17 cellular contexts compared by ENCODE assay signal in the genomic region with DNA sequence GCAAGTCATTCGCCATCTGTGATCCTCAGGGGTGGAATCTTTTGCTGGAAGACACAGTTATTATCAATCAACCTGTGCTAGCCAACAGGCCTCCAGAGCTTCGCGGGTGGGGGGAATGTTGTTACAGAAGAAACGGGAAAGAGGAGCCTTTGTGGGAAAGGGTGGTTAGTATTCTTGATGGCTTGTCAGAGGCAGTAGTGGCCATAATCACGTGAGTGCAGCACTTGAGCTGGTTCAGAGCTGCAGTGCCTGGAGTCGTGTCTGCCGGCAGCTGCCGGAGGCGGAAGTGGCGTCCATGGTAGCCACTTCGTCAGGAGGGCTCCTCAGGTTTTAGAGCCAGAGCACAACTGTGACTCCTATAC.
DNase-seq lines count a peak whose midpoint lies in the region; TF ChIP-seq lines count a peak whose summit lies in the region.
"Had no signal": no experiment of that assay in that cellular context is flagged by ENCODE, and none has a peak within 500 bp of the region (broad histone marks: within the 10 kb centered on the region; RNA-seq: fewer than 3 reads in every experiment).

No MANE protein-coding gene starts in this region.

- intact Hi-C loops in ascending aorta (cut with DNase I) (no loop called here), thyroid gland (cut with DNase I) (no loop called here)

- H3K27ac Mint-ChIP-seq in mesothelial cell of epicardium (peak overlapping the region; percentile 90), immature natural killer cell (no peak overlapping the region)
- no peak overlapping the region for H3K27ac Mint-ChIP-seq in activated T-cell treated with anti-CD3 and anti-CD28 coated beads, Interleukin-2, amount 50 U/mL, for 24 hours
- H3K27ac Mint-ChIP-seq: stimulated activated effector memory CD8-positive, alpha-beta T cell treated with anti-CD3 and anti-CD28 coated beads, Interleukin-12 subunit alpha, Interleukin-12 subunit beta, amount 100 ng/mL, for 72 hours had no signal

- DNase-seq in NCI-H2227 (lab: John Stamatoyannopoulos, UW; ENCODE audit: unreplicated experiment) (peak; percentile 62), ascending aorta (ENCODE audit: low spot score in 2 of 2) (no peak), mesothelial cell of epicardium (ENCODE audit: low spot score in 2 of 2, unreplicated experiment in 2 of 2) (no peak), thyroid gland (peak; percentile 65 to 74), NCI-H187 treated with DMSO at 0.1 percent for 48 hours (lab: John Stamatoyannopoulos, UW) (no peak), immature natural killer cell (no peak)
- no peak for DNase-seq in activated T-cell treated with anti-CD3 and anti-CD28 coated beads, Interleukin-2, amount 50 U/mL, for 24 hours
- DNase-seq: activated naive CD4-positive, alpha-beta T cell treated with Interleukin-2 at 50 U/mL for 16 hours; body of pancreas; DMS79; NCI-H226 had no signal

- no peaks in the 10 kb centered on the region for H3K36me3 ChIP-seq in ascending aorta
- no peaks in the 10 kb centered on the region for H3K36me3 ChIP-seq in thyroid gland
- H3K36me3 ChIP-seq: neutrophil had no signal

- H3K4me3 ChIP-seq in ascending aorta (peak overlapping the region; percentile 30 to 51), thyroid gland (replicated peaks in 1 of 3) (no peak overlapping the region)
- H3K4me3 ChIP-seq: body of pancreas, skin epidermis had no signal

- no peaks in the 10 kb centered on the region for H3K9me3 ChIP-seq in ascending aorta
- H3K9me3 ChIP-seq in thyroid gland, result no peaks in the 10 kb centered on the region
- H3K9me3 ChIP-seq: body of pancreas, neutrophil had no signal

- H3K27ac ChIP-seq in ascending aorta (peak overlapping the region; percentile 6 to 33), thyroid gland (peak overlapping the region in 1 of 3 donors; percentile 38)
- H3K27ac ChIP-seq: body of pancreas, C4-2B, neutrophil, skin epidermis, VCaP had no signal

- TF ChIP-seq POLR2A in thyroid gland (IDR thresholded peaks at IDR 0.05), result no peak

- H3K36me3 Mint-ChIP-seq in mesothelial cell of epicardium, result no peaks in the 10 kb centered on the region
- H3K36me3 Mint-ChIP-seq in activated T-cell treated with anti-CD3 and anti-CD28 coated beads, Interleukin-2, amount 50 U/mL, for 24 hours (ENCODE audit: low read depth), result no peaks in the 10 kb centered on the region
- no peaks in the 10 kb centered on the region for H3K36me3 Mint-ChIP-seq in immature natural killer cell
- H3K36me3 Mint-ChIP-seq: stimulated activated effector memory CD8-positive, alpha-beta T cell treated with anti-CD3 and anti-CD28 coated beads, Interleukin-12 subunit alpha, Interleukin-12 subunit beta, amount 100 ng/mL, for 72 hours had no signal

- no peaks in the 10 kb centered on the region for H3K9me3 Mint-ChIP-seq in mesothelial cell of epicardium
- no peaks in the 10 kb centered on the region for H3K9me3 Mint-ChIP-seq in activated T-cell treated with anti-CD3 and anti-CD28 coated beads, Interleukin-2, amount 50 U/mL, for 24 hours
- peaks cover 0 to 2% (median 0%) of the 10 kb centered on the region in 6 donors for H3K9me3 Mint-ChIP-seq in immature natural killer cell
- H3K9me3 Mint-ChIP-seq: memory B cell had no signal

- peak overlapping the region; percentile 62 for H3K4me3 Mint-ChIP-seq in mesothelial cell of epicardium
- no peak overlapping the region for H3K4me3 Mint-ChIP-seq in activated T-cell treated with anti-CD3 and anti-CD28 coated beads, Interleukin-2, amount 50 U/mL, for 24 hours
- no peak overlapping the region for H3K4me3 Mint-ChIP-seq in immature natural killer cell
- H3K4me3 Mint-ChIP-seq: memory B cell; stimulated activated effector memory CD8-positive, alpha-beta T cell treated with anti-CD3 and anti-CD28 coated beads, Interleukin-12 subunit alpha, Interleukin-12 subunit beta, amount 100 ng/mL, for 72 hours had no signal

- TF ChIP-seq CTCF in ascending aorta (IDR thresholded peaks at IDR 0.05) (no peak), mesothelial cell of epicardium (IDR thresholded peaks at IDR 0.05; ENCODE audit: unreplicated experiment) (no peak), thyroid gland (IDR thresholded peaks at IDR 0.05) (no peak)

- H3K4me1 ChIP-seq in ascending aorta, result no peaks in the 10 kb centered on the region
- H3K4me1 ChIP-seq in thyroid gland, result peaks cover 8 to 10% of the 10 kb centered on the region in 2 donors
- H3K4me1 ChIP-seq: body of pancreas had no signal

- H3K27me3 Mint-ChIP-seq in mesothelial cell of epicardium (ENCODE audit: low read depth), result no peaks in the 10 kb centered on the region
- no peaks in the 10 kb centered on the region for H3K27me3 Mint-ChIP-seq in activated T-cell treated with anti-CD3 and anti-CD28 coated beads, Interleukin-2, amount 50 U/mL, for 24 hours
- peaks cover 0 to 3% (median 0%) of the 10 kb centered on the region in 3 donors for H3K27me3 Mint-ChIP-seq in immature natural killer cell (ENCODE audit: low read depth in 3 of 3)
- H3K27me3 Mint-ChIP-seq: memory B cell had no signal

- H3K4me1 Mint-ChIP-seq in mesothelial cell of epicardium, result peaks cover 33% of the 10 kb centered on the region
- H3K4me1 Mint-ChIP-seq in activated T-cell treated with anti-CD3 and anti-CD28 coated beads, Interleukin-2, amount 50 U/mL, for 24 hours (ENCODE audit: low read depth), result peaks cover 8% of the 10 kb centered on the region
- H3K4me1 Mint-ChIP-seq in immature natural killer cell, result no peaks in the 10 kb centered on the region
- H3K4me1 Mint-ChIP-seq: stimulated activated effector memory CD8-positive, alpha-beta T cell treated with anti-CD3 and anti-CD28 coated beads, Interleukin-12 subunit alpha, Interleukin-12 subunit beta, amount 100 ng/mL, for 72 hours had no signal

- H3K27me3 ChIP-seq in ascending aorta (no peaks in the 10 kb centered on the region), thyroid gland (no peaks in the 10 kb centered on the region)
- H3K27me3 ChIP-seq: body of pancreas, neutrophil had no signal

- 28 to 35% methylated on average over 11 of the region's 11 CpGs for WGBS in thyroid gland, 2 donors

Comparison
In these comparisons a context has a peak if more than half of its experiments do, and no peak if none do; other contexts are left out.
1. DNase-seq: peak in NCI-H2227 (single experiment) and thyroid gland (2 of 2); none in ascending aorta (0 of 2), mesothelial cell of epicardium (0 of 2), activated T-cell treated with anti-CD3 and anti-CD28 coated beads, Interleukin-2, amount 50 U/mL, for 24 hours (single experiment), NCI-H187 treated with DMSO at 0.1 percent for 48 hours (single experiment) and immature natural killer cell (0 of 3).
2. H3K4me3 ChIP-seq: peak in ascending aorta (2 of 2); none in thyroid gland (0 of 3).